12 cellular contexts compared by ENCODE assay signal in the genomic region with DNA sequence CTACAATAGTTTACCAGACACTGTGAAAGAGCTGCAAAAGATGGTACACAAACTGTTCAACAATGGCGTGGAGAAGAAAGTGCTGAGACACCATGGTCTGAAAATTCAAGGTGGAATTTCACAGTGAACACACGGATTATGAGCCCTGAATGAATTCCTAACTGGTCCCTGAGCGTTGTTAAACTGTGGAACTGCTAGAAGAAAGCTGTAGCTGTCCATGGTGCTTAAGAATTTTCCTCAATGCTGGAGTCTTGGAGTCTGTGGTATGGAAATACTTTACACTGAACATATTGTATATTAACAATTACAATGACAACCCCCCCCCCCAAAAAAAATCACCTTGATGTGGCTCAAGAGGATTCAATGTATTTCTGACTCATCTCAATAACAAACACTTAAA.
DNase-seq lines count a peak whose midpoint lies in the region; ATAC-seq, FAIRE-seq and TF ChIP-seq lines count a peak whose summit lies in the region.
"Had no signal": no experiment of that assay in that cellular context is flagged by ENCODE, and none has a peak within 500 bp of the region (broad histone marks: within the 10 kb centered on the region; RNA-seq: fewer than 3 reads in every experiment).

No MANE protein-coding gene starts in this region.

- H3K4me2 ChIP-seq in GM12878 (ENCODE audit: control insufficient read depth, insufficient read depth): no peak overlapping the region

- H3K27me3 ChIP-seq in GM12878 (replicated peaks in 1 of 2; ENCODE audit: control insufficient read depth in 2 of 2, insufficient read depth in 2 of 2, low read length in 1 of 2) (no peaks in the 10 kb centered on the region), lower lobe of right lung (ENCODE audit: low read depth) (no peaks in the 10 kb centered on the region)
- H3K27me3 ChIP-seq: BE2C had no signal

- no peak overlapping the region for H3K27ac Mint-ChIP-seq in mesothelial cell of epicardium

- intact Hi-C loops in GM12878 (cut with micrococcal nuclease; ENCODE audit: unreplicated experiment): loop anchor here (10.0 kb wide), 2 partner anchors 84 to 154 kb away; no protein-coding TSS in a partner anchor
- intact Hi-C loops in lower lobe of right lung (cut with DNase I): no loop called here

- H3K9me3 Mint-ChIP-seq in mesothelial cell of epicardium: no peaks in the 10 kb centered on the region

- no peaks in the 10 kb centered on the region for H3K36me3 Mint-ChIP-seq in mesothelial cell of epicardium

- TF ChIP-seq CTCF in AG10803 (conservative IDR thresholded peaks at IDR 0.05; ENCODE audit: low read length): no peak
- TF ChIP-seq CTCF in GM12878 (IDR thresholded peaks at IDR 0.05 in 2 of 3, conservative IDR thresholded peaks at IDR 0.05 in 1 of 3; ENCODE audit: control insufficient read depth in 2 of 3, extremely low read depth in 1 of 3, insufficient read depth in 1 of 3, low read depth in 3 of 3, low read length in 3 of 3): no peak
- TF ChIP-seq CTCF in mesothelial cell of epicardium (IDR thresholded peaks at IDR 0.05; ENCODE audit: unreplicated experiment): no peak
- TF ChIP-seq CTCF in lower lobe of right lung (IDR thresholded peaks at IDR 0.05): no peak

- no peaks in the 10 kb centered on the region for H3K79me2 ChIP-seq in GM12878 (ENCODE audit: control insufficient read depth, insufficient read depth, low read length)

- no peaks in the 10 kb centered on the region for H4K20me1 ChIP-seq in GM12878 (ENCODE audit: control insufficient read depth, insufficient read depth)

- H3K27ac ChIP-seq in GM12878 (ENCODE audit: control insufficient read depth, insufficient read depth) (no peak overlapping the region), lower lobe of right lung (no peak overlapping the region)

- H3K9me3 ChIP-seq in GM12878 (replicated peaks; ENCODE audit: control insufficient read depth, insufficient read depth, low read length) (no peaks in the 10 kb centered on the region), lower lobe of right lung (no peaks in the 10 kb centered on the region)
- H3K9me3 ChIP-seq: BE2C had no signal

- H2AFZ ChIP-seq in GM12878 (ENCODE audit: control insufficient read depth, low read depth, low read length): no peak overlapping the region

- H3K4me3 ChIP-seq in AG10803 (ENCODE audit: low read length) (no peak overlapping the region), GM12878 (no peak overlapping the region), lower lobe of right lung (no peak overlapping the region)

- TF ChIP-seq RAD21 in GM12878 (IDR thresholded peaks at IDR 0.05; ENCODE audit: insufficient read depth, low read depth, low read length): no peak

- RAD21 ChIA-PET in GM12878 (lab: Charles Lee; ENCODE audit: unreplicated experiment): no interaction called here

- H3K4me1 ChIP-seq in GM12878 (ENCODE audit: control insufficient read depth, insufficient read depth, low read length): no peaks in the 10 kb centered on the region
- no peaks in the 10 kb centered on the region for H3K4me1 ChIP-seq in lower lobe of right lung
- H3K4me1 ChIP-seq: BE2C had no signal

- no peak for FAIRE-seq in GM12878 (lab: Jason Lieb, UNC)

- no TSS peak for BruUV-seq in GM12878 (replicated peaks; lab: Mats Ljungman, UMichigan)

- ATAC-seq in GM12878: no peak
- ATAC-seq in lower lobe of right lung: no peak
- no peak for ATAC-seq in GM19397 (IDR thresholded peaks at IDR 0.05; ENCODE audit: unreplicated experiment)
- ATAC-seq: right cardiac atrium had no signal

- peak; percentile 16 for DNase-seq in AG10803 (ENCODE audit: low read depth)
- peak; percentile 43 for DNase-seq in LHCN-M2 (ENCODE audit: low read depth)
- no peak for DNase-seq in GM12878 (ENCODE audit: low read depth, low spot score)
- peak; percentile 22 for DNase-seq in kidney glomerular epithelial cell (lab: John Stamatoyannopoulos, UW)
- DNase-seq in mesothelial cell of epicardium (ENCODE audit: low spot score in 2 of 2, unreplicated experiment in 2 of 2): no peak
- DNase-seq in lower lobe of right lung: no peak
- DNase-seq in activated naive CD4-positive, alpha-beta T cell treated with Interleukin-2 at 50 U/mL for 16 hours: no peak
- DNase-seq: BE2C; effector memory CD4-positive, alpha-beta T cell; MV-4-11; right cardiac atrium had no signal

- no peak overlapping the region for H3K9ac ChIP-seq in GM12878 (ENCODE audit: control insufficient read depth, insufficient read depth, low read length)

- H3K36me3 ChIP-seq in GM12878 (ENCODE audit: control insufficient read depth in 2 of 2, insufficient read depth in 2 of 2, low read length in 1 of 2): no peaks in the 10 kb centered on the region
- H3K36me3 ChIP-seq in lower lobe of right lung: no peaks in the 10 kb centered on the region
- H3K36me3 ChIP-seq: BE2C had no signal

- POLR2A ChIA-PET in GM12878 (lab: Charles Lee): no interaction called here

- in situ Hi-C loops in GM12878 (cut with MboI): no loop called here

- CTCF ChIA-PET in GM12878 (lab: Yijun Ruan, JAX): no interaction called here

- SMC1A ChIA-PET in GM12878 (lab: Charles Lee; ENCODE audit: uncharacterized antibody, unreplicated experiment): no interaction called here

- no peak for TF ChIP-seq POLR2A in GM12878 (IDR thresholded peaks at IDR 0.05; ENCODE audit: low read depth, low read length)

- 0% methylated on average over 3 of the region's 3 CpGs for WGBS in GM12878 (ENCODE audit: insufficient coverage, insufficient replicate concordance, low lambda C conversion rate, missing lambda C conversion rate)

- no peak overlapping the region for H3K4me3 Mint-ChIP-seq in mesothelial cell of epicardium

- no peak for TF ChIP-seq EP300 in GM12878 (IDR thresholded peaks at IDR 0.05; ENCODE audit: borderline replicate concordance in 1 of 2, control insufficient read depth in 1 of 2, low read depth in 2 of 2, low read length in 2 of 2)

- peaks cover 8% of the 10 kb centered on the region for H3K27me3 Mint-ChIP-seq in mesothelial cell of epicardium (ENCODE audit: low read depth)

- no peaks in the 10 kb centered on the region for H3K4me1 Mint-ChIP-seq in mesothelial cell of epicardium

TF ChIP-seq in GM12878, 131 proteins besides CTCF, POLR2A, EP300 and RAD21:
- TF ChIP-seq, protein P1, sequence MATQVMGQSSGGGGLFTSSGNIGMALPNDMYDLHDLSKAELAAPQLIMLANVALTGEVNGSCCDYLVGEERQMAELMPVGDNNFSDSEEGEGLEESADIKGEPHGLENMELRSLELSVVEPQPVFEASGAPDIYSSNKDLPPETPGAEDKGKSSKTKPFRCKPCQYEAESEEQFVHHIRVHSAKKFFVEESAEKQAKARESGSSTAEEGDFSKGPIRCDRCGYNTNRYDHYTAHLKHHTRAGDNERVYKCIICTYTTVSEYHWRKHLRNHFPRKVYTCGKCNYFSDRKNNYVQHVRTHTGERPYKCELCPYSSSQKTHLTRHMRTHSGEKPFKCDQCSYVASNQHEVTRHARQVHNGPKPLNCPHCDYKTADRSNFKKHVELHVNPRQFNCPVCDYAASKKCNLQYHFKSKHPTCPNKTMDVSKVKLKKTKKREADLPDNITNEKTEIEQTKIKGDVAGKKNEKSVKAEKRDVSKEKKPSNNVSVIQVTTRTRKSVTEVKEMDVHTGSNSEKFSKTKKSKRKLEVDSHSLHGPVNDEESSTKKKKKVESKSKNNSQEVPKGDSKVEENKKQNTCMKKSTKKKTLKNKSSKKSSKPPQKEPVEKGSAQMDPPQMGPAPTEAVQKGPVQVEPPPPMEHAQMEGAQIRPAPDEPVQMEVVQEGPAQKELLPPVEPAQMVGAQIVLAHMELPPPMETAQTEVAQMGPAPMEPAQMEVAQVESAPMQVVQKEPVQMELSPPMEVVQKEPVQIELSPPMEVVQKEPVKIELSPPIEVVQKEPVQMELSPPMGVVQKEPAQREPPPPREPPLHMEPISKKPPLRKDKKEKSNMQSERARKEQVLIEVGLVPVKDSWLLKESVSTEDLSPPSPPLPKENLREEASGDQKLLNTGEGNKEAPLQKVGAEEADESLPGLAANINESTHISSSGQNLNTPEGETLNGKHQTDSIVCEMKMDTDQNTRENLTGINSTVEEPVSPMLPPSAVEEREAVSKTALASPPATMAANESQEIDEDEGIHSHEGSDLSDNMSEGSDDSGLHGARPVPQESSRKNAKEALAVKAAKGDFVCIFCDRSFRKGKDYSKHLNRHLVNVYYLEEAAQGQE (IDR thresholded peaks at IDR 0.05; ENCODE audit: low read depth, low read length): peak; percentile 86
- TF ChIP-seq, protein P2, sequence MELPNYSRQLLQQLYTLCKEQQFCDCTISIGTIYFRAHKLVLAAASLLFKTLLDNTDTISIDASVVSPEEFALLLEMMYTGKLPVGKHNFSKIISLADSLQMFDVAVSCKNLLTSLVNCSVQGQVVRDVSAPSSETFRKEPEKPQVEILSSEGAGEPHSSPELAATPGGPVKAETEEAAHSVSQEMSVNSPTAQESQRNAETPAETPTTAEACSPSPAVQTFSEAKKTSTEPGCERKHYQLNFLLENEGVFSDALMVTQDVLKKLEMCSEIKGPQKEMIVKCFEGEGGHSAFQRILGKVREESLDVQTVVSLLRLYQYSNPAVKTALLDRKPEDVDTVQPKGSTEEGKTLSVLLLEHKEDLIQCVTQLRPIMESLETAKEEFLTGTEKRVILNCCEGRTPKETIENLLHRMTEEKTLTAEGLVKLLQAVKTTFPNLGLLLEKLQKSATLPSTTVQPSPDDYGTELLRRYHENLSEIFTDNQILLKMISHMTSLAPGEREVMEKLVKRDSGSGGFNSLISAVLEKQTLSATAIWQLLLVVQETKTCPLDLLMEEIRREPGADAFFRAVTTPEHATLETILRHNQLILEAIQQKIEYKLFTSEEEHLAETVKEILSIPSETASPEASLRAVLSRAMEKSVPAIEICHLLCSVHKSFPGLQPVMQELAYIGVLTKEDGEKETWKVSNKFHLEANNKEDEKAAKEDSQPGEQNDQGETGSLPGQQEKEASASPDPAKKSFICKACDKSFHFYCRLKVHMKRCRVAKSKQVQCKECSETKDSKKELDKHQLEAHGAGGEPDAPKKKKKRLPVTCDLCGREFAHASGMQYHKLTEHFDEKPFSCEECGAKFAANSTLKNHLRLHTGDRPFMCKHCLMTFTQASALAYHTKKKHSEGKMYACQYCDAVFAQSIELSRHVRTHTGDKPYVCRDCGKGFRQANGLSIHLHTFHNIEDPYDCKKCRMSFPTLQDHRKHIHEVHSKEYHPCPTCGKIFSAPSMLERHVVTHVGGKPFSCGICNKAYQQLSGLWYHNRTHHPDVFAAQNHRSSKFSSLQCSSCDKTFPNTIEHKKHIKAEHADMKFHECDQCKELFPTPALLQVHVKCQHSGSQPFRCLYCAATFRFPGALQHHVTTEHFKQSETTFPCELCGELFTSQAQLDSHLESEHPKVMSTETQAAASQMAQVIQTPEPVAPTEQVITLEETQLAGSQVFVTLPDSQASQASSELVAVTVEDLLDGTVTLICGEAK (IDR thresholded peaks at IDR 0.05; ENCODE audit: borderline replicate concordance): no peak
TF ChIP-seq in GM12878: peak in this region for 1.

Comparison
In these comparisons a context has a peak if more than half of its experiments do, and no peak if none do; other contexts are left out.
1. DNase-seq: peak in AG10803 (single experiment), LHCN-M2 (single experiment) and kidney glomerular epithelial cell (single experiment); none in GM12878 (single experiment), mesothelial cell of epicardium (0 of 2), lower lobe of right lung (single experiment) and activated naive CD4-positive, alpha-beta T cell treated with Interleukin-2 at 50 U/mL for 16 hours (single experiment).